ENCODE assay signal across 19 cellular contexts in genomic region chr1:61907102-61907501, GRCh38.
"Had no signal": no experiment of that assay in that cellular context is flagged by ENCODE, and none has a peak within 500 bp of the region (broad histone marks: within the 10 kb centered on the region; RNA-seq: fewer than 3 reads in every experiment).

No MANE protein-coding gene starts in this region.

- H3K36me3 ChIP-seq: ovary, right atrium auricular region, thoracic aorta had no signal

- H3K4me3 ChIP-seq: heart right ventricle, ovary, right atrium auricular region, sigmoid colon, skin epidermis, stomach, thoracic aorta, transverse colon had no signal

- H3K4me3 Mint-ChIP-seq: naive thymus-derived CD4-positive, alpha-beta T cell; neural crest cell had no signal

- H3K9me3 ChIP-seq: heart right ventricle, ovary, right atrium auricular region, sigmoid colon, stomach, thoracic aorta, transverse colon had no signal

- H3K27me3 ChIP-seq: heart right ventricle, ovary, right atrium auricular region, sigmoid colon, stomach, transverse colon had no signal

- H3K4me1 ChIP-seq: heart right ventricle, right atrium auricular region, transverse colon had no signal

- H3K4me1 Mint-ChIP-seq: naive thymus-derived CD4-positive, alpha-beta T cell had no signal

- ATAC-seq: heart right ventricle; naive thymus-derived CD4-positive, alpha-beta T cell had no signal

- H3K9me3 Mint-ChIP-seq: naive thymus-derived CD4-positive, alpha-beta T cell; neural crest cell had no signal

- H3K27me3 Mint-ChIP-seq: naive thymus-derived CD4-positive, alpha-beta T cell had no signal

- FAIRE-seq: frontal cortex, islet of Langerhans had no signal

- H3K27ac ChIP-seq: heart right ventricle, ovary, right atrium auricular region, skin epidermis, stomach, thoracic aorta, transverse colon had no signal

- DNase-seq: heart right ventricle; hypothalamus; kidney glomerular epithelial cell; naive thymus-derived CD4-positive, alpha-beta T cell; nucleus accumbens; ovary; sigmoid colon; stimulated activated CD4-positive, alpha-beta T cell treated with anti-CD3 and anti-CD28 coated beads, Interleukin-2, amount 100 ng/mL, for 24 hours; stimulated activated CD4-positive, alpha-beta T cell treated with anti-CD3 and anti-CD28 coated beads, Interleukin-4, amount 100 ng/mL, for 4 hours; stimulated activated naive CD4-positive, alpha-beta T cell; stomach; substantia nigra; transverse colon had no signal
